In the genomic region with DNA sequence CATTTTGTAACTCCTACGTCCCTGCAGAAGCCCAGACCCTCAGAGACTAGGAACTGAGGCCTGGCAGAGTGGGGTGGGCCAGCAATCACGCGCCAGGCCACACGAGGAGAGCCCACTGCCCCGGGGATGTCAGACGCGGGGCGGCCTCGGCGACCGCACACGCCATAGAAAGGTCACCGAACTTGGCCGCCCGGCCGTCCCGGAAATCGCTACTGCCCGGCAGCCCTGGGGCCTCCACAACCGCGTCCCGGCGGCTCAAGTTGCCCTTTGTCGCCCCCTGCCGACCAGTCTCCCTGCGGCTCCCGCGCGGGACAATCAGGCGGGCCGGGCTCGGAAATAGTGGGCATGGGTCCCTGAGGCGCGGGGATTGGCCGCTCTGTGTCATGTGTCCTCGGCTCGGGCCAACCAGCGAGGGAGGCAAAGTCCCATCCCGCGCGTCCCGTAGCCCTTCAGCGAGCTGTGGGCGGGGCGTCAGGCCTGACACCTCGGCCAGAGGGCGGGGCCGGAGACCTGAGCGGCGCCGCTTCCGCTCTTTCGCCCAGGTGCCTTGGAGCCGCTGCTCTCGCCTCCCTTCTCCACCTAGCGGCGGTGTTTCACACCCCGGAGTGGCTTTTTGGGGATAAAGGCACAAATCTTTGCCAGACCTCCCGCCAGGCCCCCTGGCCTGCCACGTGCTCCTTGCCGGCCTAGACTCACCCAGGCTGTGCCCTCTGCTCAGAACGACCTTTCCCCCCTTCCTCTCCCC, we compare ENCODE assay signal across 8 cellular contexts. TPM values are rescaled to one million over a fixed set of nuclear protein-coding genes. Genes with fewer than 3 reads are reported as not detected.
DNase-seq lines count a peak whose midpoint lies in the region; ATAC-seq and TF ChIP-seq lines count a peak whose summit lies in the region.

No MANE protein-coding gene starts in this region.

- H3K4me1 Mint-ChIP-seq in CD14-positive monocyte, result peaks cover 12% of the 10 kb centered on the region
- H3K4me1 Mint-ChIP-seq in dendritic cell treated with granulocyte-macrophage colony-stimulating factor and Interleukin-4, amounts not matched to agents 40 ng/mL and 50 ng/mL, for 4 days (ENCODE audit: low read depth), result peaks cover 20% of the 10 kb centered on the region

- H3K27me3 Mint-ChIP-seq in CD14-positive monocyte (ENCODE audit: low read depth in 3 of 3), result no peaks in the 10 kb centered on the region
- no peaks in the 10 kb centered on the region for H3K27me3 Mint-ChIP-seq in dendritic cell treated with granulocyte-macrophage colony-stimulating factor and Interleukin-4, amounts not matched to agents 40 ng/mL and 50 ng/mL, for 4 days

- H3K9ac ChIP-seq in liver (ENCODE audit: low read depth in 1 of 2, low read length in 2 of 2), result peak overlapping the region; percentile 54 to 67

- no peaks in the 10 kb centered on the region for H3K36me3 ChIP-seq in liver (ENCODE audit: control insufficient read depth in 4 of 4, insufficient read depth in 3 of 4, low read depth in 1 of 4, low read length in 3 of 4)

- H3K4me1 ChIP-seq in liver (ENCODE audit: control insufficient read depth in 4 of 4, insufficient read depth in 4 of 4, low read length in 3 of 4), result peaks cover 0 to 16% (median 12%) of the 10 kb centered on the region in 4 donors

- peak; percentile 98 for ATAC-seq in GM19351 (IDR thresholded peaks at IDR 0.05; ENCODE audit: unreplicated experiment)
- peak; percentile 99 for ATAC-seq in HG03521 (IDR thresholded peaks at IDR 0.05; ENCODE audit: unreplicated experiment)

- peak overlapping the region; percentile 76 to 89 for H3K27ac ChIP-seq in liver (ENCODE audit: low read depth in 1 of 2, low read length in 2 of 2)

- H3K9me3 ChIP-seq in liver (ENCODE audit: control insufficient read depth in 4 of 4, low read length in 3 of 4), result no peaks in the 10 kb centered on the region

- no peaks in the 10 kb centered on the region for H3K36me3 Mint-ChIP-seq in CD14-positive monocyte
- H3K36me3 Mint-ChIP-seq in dendritic cell treated with granulocyte-macrophage colony-stimulating factor and Interleukin-4, amounts not matched to agents 40 ng/mL and 50 ng/mL, for 4 days (ENCODE audit: low read depth), result peaks cover 4% of the 10 kb centered on the region

- peak; percentile 99 for DNase-seq in CD14-positive monocyte (ENCODE audit: low spot score)
- peak; percentile 100 for DNase-seq in NCI-H69 (lab: John Stamatoyannopoulos, UW)
- DNase-seq in activated CD4-positive, alpha-beta T cell treated with anti-CD3 and anti-CD28 coated beads, Interleukin-2, amount 50 U/mL, for 24 hours (ENCODE audit: low read depth in 1 of 2, low spot score in 1 of 2), result peak; percentile 99
- DNase-seq in stimulated activated CD4-positive, alpha-beta T cell treated with anti-CD3 and anti-CD28 coated beads, Interleukin-4, amount 100 ng/mL, for 24 hours, result peak; percentile 100

- WGBS in liver, result under 1% methylated on average over 62 of the region's 62 CpGs

- peak; percentile 94 for TF ChIP-seq CTCF in CD14-positive monocyte (IDR thresholded peaks at IDR 0.05)
- peak; percentile 88 for TF ChIP-seq CTCF in liver (IDR thresholded peaks at IDR 0.05; ENCODE audit: low read depth, low read length, missing input control)

- H3K27me3 ChIP-seq in liver (ENCODE audit: control insufficient read depth in 4 of 4, insufficient read depth in 4 of 4, low read length in 3 of 4), result no peaks in the 10 kb centered on the region

- TF ChIP-seq RAD21 in liver (IDR thresholded peaks at IDR 0.05), result peak; percentile 88 to 91

- peaks cover 0 to 3% (median 0%) of the 10 kb centered on the region in 7 donors for H3K9me3 Mint-ChIP-seq in CD14-positive monocyte
- no peaks in the 10 kb centered on the region for H3K9me3 Mint-ChIP-seq in dendritic cell treated with granulocyte-macrophage colony-stimulating factor and Interleukin-4, amounts not matched to agents 40 ng/mL and 50 ng/mL, for 4 days

- H3K4me3 Mint-ChIP-seq in CD14-positive monocyte, result peak overlapping the region; percentile 81 to 88
- peak overlapping the region; percentile 82 for H3K4me3 Mint-ChIP-seq in dendritic cell treated with granulocyte-macrophage colony-stimulating factor and Interleukin-4, amounts not matched to agents 40 ng/mL and 50 ng/mL, for 4 days

- intact Hi-C loops in CD14-positive monocyte (cut with micrococcal nuclease), result loop anchor here (2.0 to 10.0 kb wide), 5 partner anchors 46 to 508 kb away; partner anchors contain the start of genes CYP46A1 (in 1 of the 2) and YY1 (in 1 of the 2)
- intact Hi-C loops in dendritic cell treated with granulocyte-macrophage colony-stimulating factor and Interleukin-4, amounts not matched to agents 40 ng/mL and 50 ng/mL, for 4 days (cut with micrococcal nuclease), result loop anchor here (1.0 to 5.0 kb wide), 6 partner anchors 22 to 211 kb away; partner anchors contain the start of gene YY1

- H3K4me3 ChIP-seq in liver (ENCODE audit: low read depth in 1 of 3, low read length in 3 of 3), result peak overlapping the region in 2 of 3 donors; percentile 33 to 44

- peak overlapping the region; percentile 85 to 95 (median 91) for H3K27ac Mint-ChIP-seq in CD14-positive monocyte
- peak overlapping the region; percentile 96 for H3K27ac Mint-ChIP-seq in dendritic cell treated with granulocyte-macrophage colony-stimulating factor and Interleukin-4, amounts not matched to agents 40 ng/mL and 50 ng/mL, for 4 days

TF ChIP-seq in liver, 16 proteins besides CTCF, POLR2A, EP300 and RAD21:
- TF ChIP-seq RXRA (IDR thresholded peaks at IDR 0.05) (peak; percentile 61 to 68), FOXA2 (IDR thresholded peaks at IDR 0.05) (peak; percentile 46), ATF3 (IDR thresholded peaks at IDR 0.05) (no peak), REST (IDR thresholded peaks at IDR 0.05) (peak; percentile 77), FOXA1 (IDR thresholded peaks at IDR 0.05) (peak; percentile 52), NR2F2 (IDR thresholded peaks at IDR 0.05) (peak; percentile 77), GABPA (IDR thresholded peaks at IDR 0.05 in 1 of 2, conservative IDR thresholded peaks at IDR 0.05 in 1 of 2) (peak in 1 of 2 donors; percentile 80), EGR1 (IDR thresholded peaks at IDR 0.05; ENCODE audit: low read depth in 2 of 2) (no peak), HNF4A (conservative IDR thresholded peaks at IDR 0.05) (peak; percentile 81 to 89), YY1 (IDR thresholded peaks at IDR 0.05) (peak; percentile 89), TAF1 (conservative IDR thresholded peaks at IDR 0.05) (no peak), HNF4G (IDR thresholded peaks at IDR 0.05) (peak; percentile 83), JUND (IDR thresholded peaks at IDR 0.05) (peak in 1 of 2 donors; percentile 27), SP1 (IDR thresholded peaks at IDR 0.05) (peak; percentile 95), MAX (IDR thresholded peaks at IDR 0.05) (peak; percentile 73)
- TF ChIP-seq, protein P1, sequence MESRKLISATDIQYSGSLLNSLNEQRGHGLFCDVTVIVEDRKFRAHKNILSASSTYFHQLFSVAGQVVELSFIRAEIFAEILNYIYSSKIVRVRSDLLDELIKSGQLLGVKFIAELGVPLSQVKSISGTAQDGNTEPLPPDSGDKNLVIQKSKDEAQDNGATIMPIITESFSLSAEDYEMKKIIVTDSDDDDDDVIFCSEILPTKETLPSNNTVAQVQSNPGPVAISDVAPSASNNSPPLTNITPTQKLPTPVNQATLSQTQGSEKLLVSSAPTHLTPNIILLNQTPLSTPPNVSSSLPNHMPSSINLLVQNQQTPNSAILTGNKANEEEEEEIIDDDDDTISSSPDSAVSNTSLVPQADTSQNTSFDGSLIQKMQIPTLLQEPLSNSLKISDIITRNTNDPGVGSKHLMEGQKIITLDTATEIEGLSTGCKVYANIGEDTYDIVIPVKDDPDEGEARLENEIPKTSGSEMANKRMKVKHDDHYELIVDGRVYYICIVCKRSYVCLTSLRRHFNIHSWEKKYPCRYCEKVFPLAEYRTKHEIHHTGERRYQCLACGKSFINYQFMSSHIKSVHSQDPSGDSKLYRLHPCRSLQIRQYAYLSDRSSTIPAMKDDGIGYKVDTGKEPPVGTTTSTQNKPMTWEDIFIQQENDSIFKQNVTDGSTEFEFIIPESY (IDR thresholded peaks at IDR 0.05), result peak; percentile 87

RNA-seq across cellular contexts. Expression of gene DEGS2, which starts 33.4 kb away (rescaled TPM):
- under 1 TPM in 1 of 2 donors, not detected in 1; 0.36 TPM for polyA plus RNA-seq in CD14-positive monocyte
- under 1 TPM; 0.17 to 0.37 TPM for total RNA-seq in liver
- under 1 TPM; 0.13 to 0.42 TPM for polyA plus RNA-seq in liver

RNA-seq across cellular contexts. Expression of gene YY1, which starts 46.1 kb away (rescaled TPM):
- polyA plus RNA-seq in CD14-positive monocyte (10 to 100 TPM; 13.3 to 15.7 TPM), liver (10 to 100 TPM; 15.8 to 27.5 TPM)
- total RNA-seq in liver, result 10 to 100 TPM; 30.0 to 37.4 TPM

Comparison
In these comparisons a context has a peak if more than half of its experiments do, and no peak if none do; other contexts are left out.
1. Peak in every context shown above with its lines: DNase-seq, ATAC-seq, H3K4me3 ChIP-seq and H3K27ac ChIP-seq.